Comparison of ENCODE assay signal across 12 cellular contexts in genomic region chr15:38611228-38611627, GRCh38. TPM values are rescaled to one million over a fixed set of nuclear protein-coding genes. Genes with fewer than 3 reads are reported as not detected.
DNase-seq lines count a peak whose midpoint lies in the region; ATAC-seq and TF ChIP-seq lines count a peak whose summit lies in the region.
"Had no signal": no experiment of that assay in that cellular context is flagged by ENCODE, and none has a peak within 500 bp of the region (broad histone marks: within the 10 kb centered on the region; RNA-seq: fewer than 3 reads in every experiment).

No MANE protein-coding gene starts in this region.

- peak overlapping the region; percentile 72 for H3K27ac ChIP-seq in thymus (ENCODE audit: low read depth)
- H3K27ac ChIP-seq in PC-9, result no peak overlapping the region
- H3K27ac ChIP-seq: GM23248, stomach had no signal

- no peaks in the 10 kb centered on the region for H3K79me2 ChIP-seq in PC-9 (ENCODE audit: low read depth)

- no TSS peak for BruUV-seq in PC-9 (replicated peaks; lab: Mats Ljungman, UMichigan)

- H3K4me2 ChIP-seq in PC-9, result no peak overlapping the region

- H3K4me3 ChIP-seq in thymus (ENCODE audit: low read length), result no peak overlapping the region
- no peak overlapping the region for H3K4me3 ChIP-seq in PC-9
- H3K4me3 ChIP-seq: GM23248, stomach had no signal

- no peaks in the 10 kb centered on the region for H3K9me3 Mint-ChIP-seq in activated naive CD4-positive, alpha-beta T cell treated with anti-CD3 and anti-CD28 coated beads for 36 hours
- H3K9me3 Mint-ChIP-seq in activated T-cell treated with anti-CD3 and anti-CD28 coated beads, Interleukin-2, amount 50 U/mL, for 4 hours, result no peaks in the 10 kb centered on the region
- no peaks in the 10 kb centered on the region for H3K9me3 Mint-ChIP-seq in naive B cell

- H3K27me3 Mint-ChIP-seq in activated naive CD4-positive, alpha-beta T cell treated with anti-CD3 and anti-CD28 coated beads for 36 hours (ENCODE audit: low read depth), result no peaks in the 10 kb centered on the region
- no peaks in the 10 kb centered on the region for H3K27me3 Mint-ChIP-seq in activated T-cell treated with anti-CD3 and anti-CD28 coated beads, Interleukin-2, amount 50 U/mL, for 4 hours (ENCODE audit: low read depth)
- no peaks in the 10 kb centered on the region for H3K27me3 Mint-ChIP-seq in naive B cell

- TF ChIP-seq CTCF in PC-9 (conservative IDR thresholded peaks at IDR 0.05), result no peak

- POLR2A ChIA-PET in PC-9 (lab: Charles Lee; ENCODE audit: unreplicated experiment), result interaction anchor here (0.7 kb wide), 1 partner anchor 106 kb away, joined by 3 read pairs; no protein-coding TSS in a partner anchor

- H3K4me1 ChIP-seq in thymus (ENCODE audit: control insufficient read depth, insufficient read depth, low read length) (peaks cover 18% of the 10 kb centered on the region), PC-9 (replicated peaks; ENCODE audit: insufficient read depth) (no peaks in the 10 kb centered on the region)
- H3K4me1 ChIP-seq: stomach had no signal

- no peaks in the 10 kb centered on the region for H3K9me2 ChIP-seq in PC-9 (ENCODE audit: insufficient read depth)

- no peak overlapping the region for H2AFZ ChIP-seq in PC-9
- H2AFZ ChIP-seq: GM23248 had no signal

- CTCF ChIA-PET in activated naive CD4-positive, alpha-beta T cell treated with anti-CD3 and anti-CD28 coated beads for 36 hours (lab: Charles Lee), result interaction anchor here (1.0 to 4.1 kb wide), 7 partner anchors 43 to 88 kb away, joined by 3 to 21 read pairs (median 3); partner anchors contain the start of gene RASGRP1
- CTCF ChIA-PET in PC-9 (lab: Charles Lee), result no interaction called here

- peak; percentile 55 for DNase-seq in activated naive CD4-positive, alpha-beta T cell treated with anti-CD3 and anti-CD28 coated beads for 36 hours
- DNase-seq in activated naive CD4-positive, alpha-beta T cell treated with anti-CD3 and anti-CD28 coated beads, Interleukin-2, amount 50 U/mL, for 16 hours, result no peak
- peak; percentile 11 for DNase-seq in activated T-cell treated with anti-CD3 and anti-CD28 coated beads, Interleukin-2, amount 50 U/mL, for 4 hours
- DNase-seq in naive B cell (no peak), left colon (no peak), PC-9 (no peak)
- DNase-seq: GM23248, midbrain, retina, stomach had no signal

- H3K4me3 Mint-ChIP-seq in activated naive CD4-positive, alpha-beta T cell treated with anti-CD3 and anti-CD28 coated beads for 36 hours, result no peak overlapping the region
- H3K4me3 Mint-ChIP-seq in activated T-cell treated with anti-CD3 and anti-CD28 coated beads, Interleukin-2, amount 50 U/mL, for 4 hours, result peak overlapping the region; percentile 74
- peak overlapping the region in 4 of 8 donors; percentile 28 to 68 (median 52) for H3K4me3 Mint-ChIP-seq in naive B cell

- H3K27me3 ChIP-seq in thymus (ENCODE audit: control insufficient read depth, insufficient read depth), result no peaks in the 10 kb centered on the region
- H3K27me3 ChIP-seq in PC-9 (ENCODE audit: insufficient read depth, low read depth), result no peaks in the 10 kb centered on the region; the same call in 1 of the 2 replicates

- intact Hi-C loops in activated naive CD4-positive, alpha-beta T cell treated with anti-CD3 and anti-CD28 coated beads for 36 hours (cut with micrococcal nuclease), result loop anchor here (1.0 to 2.0 kb wide), 3 partner anchors 22 to 78 kb away; partner anchors contain the start of gene RASGRP1
- intact Hi-C loops in left colon (cut with DNase I, micrococcal nuclease), result no loop called here
- intact Hi-C loops in PC-9 (cut with micrococcal nuclease; ENCODE audit: unreplicated experiment), result no loop called here

- no peaks in the 10 kb centered on the region for H3F3A ChIP-seq in PC-9 (ENCODE audit: insufficient read depth, low read depth)

- H3K9me3 ChIP-seq in thymus (ENCODE audit: control insufficient read depth), result no peaks in the 10 kb centered on the region
- no peaks in the 10 kb centered on the region for H3K9me3 ChIP-seq in PC-9 (ENCODE audit: insufficient read depth, low read depth)
- H3K9me3 ChIP-seq: stomach had no signal

- H3K4me1 Mint-ChIP-seq in activated naive CD4-positive, alpha-beta T cell treated with anti-CD3 and anti-CD28 coated beads for 36 hours (ENCODE audit: low read depth), result peaks cover 40% of the 10 kb centered on the region
- H3K4me1 Mint-ChIP-seq in activated T-cell treated with anti-CD3 and anti-CD28 coated beads, Interleukin-2, amount 50 U/mL, for 4 hours (ENCODE audit: low read depth), result peaks cover 67% of the 10 kb centered on the region
- H3K4me1 Mint-ChIP-seq in naive B cell, result peaks cover 18 to 35% (median 18%) of the 10 kb centered on the region in 3 donors

- H3K36me3 ChIP-seq in thymus (ENCODE audit: control insufficient read depth, insufficient read depth), result no peaks in the 10 kb centered on the region
- H3K36me3 ChIP-seq in PC-9 (ENCODE audit: low read depth), result no peaks in the 10 kb centered on the region
- H3K36me3 ChIP-seq: stomach had no signal

- H3K27ac Mint-ChIP-seq in activated naive CD4-positive, alpha-beta T cell treated with anti-CD3 and anti-CD28 coated beads for 36 hours, result peak overlapping the region; percentile 61
- peak overlapping the region in 5 of 6 donors; percentile 4 to 94 (median 88) for H3K27ac Mint-ChIP-seq in naive B cell

- WGBS in thymus, result 49% methylated on average over 4 of the region's 4 CpGs

- ATAC-seq in activated T-cell treated with anti-CD3 and anti-CD28 coated beads, Interleukin-2, amount 50 U/mL, for 4 hours, result peak; percentile 47 to 54
- ATAC-seq in naive B cell (ENCODE audit: low read depth in 2 of 2) (peak; percentile 11 to 14), left colon (no peak), GM21367 (IDR thresholded peaks at IDR 0.05; ENCODE audit: unreplicated experiment) (no peak)

- no peaks in the 10 kb centered on the region for H3K36me3 Mint-ChIP-seq in activated naive CD4-positive, alpha-beta T cell treated with anti-CD3 and anti-CD28 coated beads for 36 hours (ENCODE audit: low read depth)
- no peaks in the 10 kb centered on the region for H3K36me3 Mint-ChIP-seq in activated T-cell treated with anti-CD3 and anti-CD28 coated beads, Interleukin-2, amount 50 U/mL, for 4 hours (ENCODE audit: insufficient read depth)
- no peaks in the 10 kb centered on the region for H3K36me3 Mint-ChIP-seq in naive B cell

- no peaks in the 10 kb centered on the region for H4K20me1 ChIP-seq in PC-9 (ENCODE audit: insufficient read depth)

RNA-seq across cellular contexts. Expression of gene RASGRP1, which starts 46.6 kb away (rescaled TPM):
- total RNA-seq in activated naive CD4-positive, alpha-beta T cell treated with anti-CD3 and anti-CD28 coated beads for 36 hours, result 10 to 100 TPM; 44.2 to 44.9 TPM
- 10 to 100 TPM; 36.9 to 55.5 (median 47.6) TPM for total RNA-seq in activated T-cell treated with anti-CD3 and anti-CD28 coated beads, Interleukin-2, amount 50 U/mL, for 4 hours
- 10 to 100 TPM in 3 of 6 donors, 1 to 10 TPM in 3; 2.9 to 23.4 (median 10.2) TPM for polyA plus RNA-seq in naive B cell (ENCODE audit: low read depth in 6 of 6)
- polyA plus RNA-seq in thymus, result 12.3 TPM
- 1 to 10 TPM in 1 of 2 donors, under 1 TPM in 1; 0.84 to 1.0 TPM for total RNA-seq in left colon
- total RNA-seq in PC-9 (2021), result 0.39 and 1.5 TPM in 2 replicates

Comparison
In these comparisons a context has a peak if more than half of its experiments do, and no peak if none do; other contexts are left out.
1. DNase-seq: peak in activated naive CD4-positive, alpha-beta T cell treated with anti-CD3 and anti-CD28 coated beads for 36 hours (single experiment) and activated T-cell treated with anti-CD3 and anti-CD28 coated beads, Interleukin-2, amount 50 U/mL, for 4 hours (single experiment); none in activated naive CD4-positive, alpha-beta T cell treated with anti-CD3 and anti-CD28 coated beads, Interleukin-2, amount 50 U/mL, for 16 hours (single experiment), naive B cell (single experiment), left colon (0 of 2) and PC-9 (0 of 2).
2. ATAC-seq: peak in activated T-cell treated with anti-CD3 and anti-CD28 coated beads, Interleukin-2, amount 50 U/mL, for 4 hours (2 of 2) and naive B cell (2 of 2); none in left colon (single experiment) and GM21367 (single experiment).
3. RNA of gene RASGRP1, which starts 46.6 kb away (total RNA-seq): 36.9 to 55.5 TPM in activated T-cell treated with anti-CD3 and anti-CD28 coated beads, Interleukin-2, amount 50 U/mL, for 4 hours and 44.2 to 44.9 TPM in activated naive CD4-positive, alpha-beta T cell treated with anti-CD3 and anti-CD28 coated beads for 36 hours; 0.84 to 1.0 TPM in left colon and 0.39 to 1.5 TPM in PC-9; every median in the first group is over 10 times any median in the second.